ENCODE assay signal across 12 cellular contexts in genomic region chr22:31102441-31103081, GRCh38. TPM values are rescaled to one million over a fixed set of nuclear protein-coding genes. Genes with fewer than 3 reads are reported as not detected.
DNase-seq lines count a peak whose midpoint lies in the region; ATAC-seq and TF ChIP-seq lines count a peak whose summit lies in the region.
"Had no signal": no experiment of that assay in that cellular context is flagged by ENCODE, and none has a peak within 500 bp of the region (broad histone marks: within the 10 kb centered on the region; RNA-seq: fewer than 3 reads in every experiment).

No MANE protein-coding gene starts in this region.

- H3K36me3 ChIP-seq in mesodermal cell (ENCODE audit: control insufficient read depth, insufficient read depth, low read length) = peaks cover 51% of the 10 kb centered on the region
- peaks cover 3 to 28% of the 10 kb centered on the region in 2 donors for H3K36me3 ChIP-seq in vagina

- peaks cover 12% of the 10 kb centered on the region for H3K4me1 ChIP-seq in mesodermal cell (ENCODE audit: control insufficient read depth, insufficient read depth, low read length, poor library complexity, severe bottlenecking)
- peaks cover 89% of the 10 kb centered on the region for H3K4me1 ChIP-seq in vagina

- H3K27me3 ChIP-seq in vagina = no peaks in the 10 kb centered on the region

- H3K9me3 ChIP-seq in mesodermal cell (ENCODE audit: control insufficient read depth, low read length) (no peaks in the 10 kb centered on the region), vagina (no peaks in the 10 kb centered on the region)

- no peak for ATAC-seq in activated CD4-positive, alpha-beta T cell treated with anti-CD3 and anti-CD28 coated beads for 36 hours
- ATAC-seq in HG02852 (IDR thresholded peaks at IDR 0.05; ENCODE audit: unreplicated experiment) = no peak
- ATAC-seq: activated CD4-positive, CD25-positive, alpha-beta regulatory T cell treated with anti-CD3 and anti-CD28 coated beads, Interleukin-2, amount 50 U/mL, for 24 hours had no signal

- H3K9me3 Mint-ChIP-seq in activated CD4-positive, alpha-beta T cell treated with anti-CD3 and anti-CD28 coated beads for 36 hours (ENCODE audit: low read depth) = no peaks in the 10 kb centered on the region
- no peaks in the 10 kb centered on the region for H3K9me3 Mint-ChIP-seq in endothelial cell (ENCODE audit: unreplicated experiment)

- CTCF ChIA-PET in activated CD4-positive, alpha-beta T cell treated with anti-CD3 and anti-CD28 coated beads for 36 hours (lab: Charles Lee) = interaction anchor here (0.7 to 1.1 kb wide), 3 partner anchors 45 to 988 kb away, joined by 3 to 4 read pairs (median 3); no protein-coding TSS in a partner anchor

- H3K4me3 Mint-ChIP-seq in activated CD4-positive, alpha-beta T cell treated with anti-CD3 and anti-CD28 coated beads for 36 hours = no peak overlapping the region
- H3K4me3 Mint-ChIP-seq in endothelial cell (ENCODE audit: unreplicated experiment) = peak overlapping the region; percentile 53

- no peak for TF ChIP-seq CTCF in endothelial cell (IDR thresholded peaks at IDR 0.05; ENCODE audit: unreplicated experiment)
- TF ChIP-seq CTCF in vagina (IDR thresholded peaks at IDR 0.05) = no peak

- H3K27ac ChIP-seq in mesodermal cell (ENCODE audit: low read depth, low read length, severe bottlenecking) (peak overlapping the region; percentile 81), vagina (peak overlapping the region; percentile 98)
- H3K27ac ChIP-seq: C4-2B had no signal

- H3K36me3 Mint-ChIP-seq in activated CD4-positive, alpha-beta T cell treated with anti-CD3 and anti-CD28 coated beads for 36 hours (ENCODE audit: low read depth) = no peaks in the 10 kb centered on the region
- peaks cover 39% of the 10 kb centered on the region for H3K36me3 Mint-ChIP-seq in endothelial cell (ENCODE audit: low read depth, unreplicated experiment)

- POLR2A ChIA-PET in activated CD4-positive, alpha-beta T cell treated with anti-CD3 and anti-CD28 coated beads for 36 hours (lab: Charles Lee) = no interaction called here

- intact Hi-C loops in activated CD4-positive, alpha-beta T cell treated with anti-CD3 and anti-CD28 coated beads for 36 hours (cut with DNase I, micrococcal nuclease) = no loop called here
- intact Hi-C loops in vagina (cut with DNase I) = no loop called here

- H3K4me1 Mint-ChIP-seq in activated CD4-positive, alpha-beta T cell treated with anti-CD3 and anti-CD28 coated beads for 36 hours = peaks cover 14% of the 10 kb centered on the region
- peaks cover 36% of the 10 kb centered on the region for H3K4me1 Mint-ChIP-seq in endothelial cell (ENCODE audit: unreplicated experiment)

- H3K27me3 Mint-ChIP-seq in activated CD4-positive, alpha-beta T cell treated with anti-CD3 and anti-CD28 coated beads for 36 hours = no peaks in the 10 kb centered on the region
- H3K27me3 Mint-ChIP-seq in endothelial cell (ENCODE audit: unreplicated experiment) = peaks cover 19% of the 10 kb centered on the region

- DNase-seq in activated CD4-positive, alpha-beta T cell treated with anti-CD3 and anti-CD28 coated beads for 36 hours = peak; percentile 46
- no peak for DNase-seq in activated CD4-positive, alpha-beta T cell treated with anti-CD3 and anti-CD28 coated beads for 4 hours
- DNase-seq in endothelial cell (ENCODE audit: low spot score) (no peak), vagina (ENCODE audit: extremely low spot score in 2 of 2) (peak in 1 of 2 donors; percentile 98), NCI-H69 (lab: John Stamatoyannopoulos, UW) (no peak)
- no peak for DNase-seq in activated CD4-positive, CD25-positive, alpha-beta regulatory T cell (lab: John Stamatoyannopoulos, UW)
- DNase-seq: Karpas-422; stimulated activated CD4-positive, alpha-beta T cell treated with anti-CD3 and anti-CD28 coated beads, Interleukin-4, amount 100 ng/mL, for 24 hours had no signal

- H3K27ac Mint-ChIP-seq in activated CD4-positive, alpha-beta T cell treated with anti-CD3 and anti-CD28 coated beads for 36 hours = no peak overlapping the region
- peak overlapping the region; percentile 38 for H3K27ac Mint-ChIP-seq in endothelial cell (ENCODE audit: unreplicated experiment)

- TF ChIP-seq POLR2A in vagina (IDR thresholded peaks at IDR 0.05) = no peak

- 81 to 90% methylated on average over 6 to 8 of the region's 8 CpGs for WGBS in mesodermal cell (ENCODE audit: insufficient coverage in 2 of 2), 2 experiments

- H3K4me3 ChIP-seq in mesodermal cell (ENCODE audit: extremely low read depth, insufficient read depth, low read length, poor library complexity, severe bottlenecking) (no peak overlapping the region), vagina (no peak overlapping the region)

RNA-seq across cellular contexts. Expression of gene SELENOM, which starts 4.8 kb away (rescaled TPM):
- total RNA-seq in activated CD4-positive, alpha-beta T cell treated with anti-CD3 and anti-CD28 coated beads for 36 hours = 10 to 100 TPM in 1 of 2 experiments, 1 to 10 TPM in 1; 8.8 to 12.2 TPM
- 35.4 TPM for total RNA-seq in endothelial cell (ENCODE audit: unreplicated experiment)
- 78.1 TPM for polyA plus RNA-seq in mesodermal cell (2013, experiment 1 of 2)
- 61.7 TPM for polyA plus RNA-seq in mesodermal cell (2013, experiment 2 of 2)
- total RNA-seq in vagina = 941 TPM

RNA-seq across cellular contexts. Expression of gene INPP5J, which starts 20.2 kb away (rescaled TPM):
- total RNA-seq in activated CD4-positive, alpha-beta T cell treated with anti-CD3 and anti-CD28 coated beads for 36 hours = under 1 TPM; 0.11 to 0.23 TPM
- total RNA-seq in endothelial cell (ENCODE audit: unreplicated experiment) (2.8 TPM), vagina (5.9 TPM)
- 4.0 TPM for polyA plus RNA-seq in mesodermal cell (2013, experiment 1 of 2)
- polyA plus RNA-seq in mesodermal cell (2013, experiment 2 of 2) = 4.2 TPM

RNA-seq across cellular contexts. Expression of gene SMTN, which starts 21.4 kb away (rescaled TPM):
- total RNA-seq in activated CD4-positive, alpha-beta T cell treated with anti-CD3 and anti-CD28 coated beads for 36 hours = 10 to 100 TPM; 40.1 to 45.8 TPM
- 736 TPM for total RNA-seq in endothelial cell (ENCODE audit: unreplicated experiment)
- polyA plus RNA-seq in mesodermal cell (2013, experiment 1 of 2) = 77.2 TPM
- polyA plus RNA-seq in mesodermal cell (2013, experiment 2 of 2) = 67.7 TPM
- 199 TPM for total RNA-seq in vagina

RNA-seq across cellular contexts. Expression of gene PLA2G3, which starts 37.7 kb away (rescaled TPM):
- not detected for total RNA-seq in activated CD4-positive, alpha-beta T cell treated with anti-CD3 and anti-CD28 coated beads for 36 hours
- total RNA-seq in endothelial cell (ENCODE audit: unreplicated experiment) = 2.8 TPM
- polyA plus RNA-seq in mesodermal cell (2013, experiment 1 of 2) = 4.0 TPM
- 3.5 TPM for polyA plus RNA-seq in mesodermal cell (2013, experiment 2 of 2)
- total RNA-seq in vagina = 6.1 TPM

RNA-seq across cellular contexts. Expression of gene RNF185, which starts 57.4 kb away (rescaled TPM):
- 10 to 100 TPM; 15.7 to 16.1 TPM for total RNA-seq in activated CD4-positive, alpha-beta T cell treated with anti-CD3 and anti-CD28 coated beads for 36 hours
- 30.9 TPM for total RNA-seq in endothelial cell (ENCODE audit: unreplicated experiment)
- polyA plus RNA-seq in mesodermal cell (2013, experiment 1 of 2) = 21.8 TPM
- 20.5 TPM for polyA plus RNA-seq in mesodermal cell (2013, experiment 2 of 2)
- 22.8 TPM for total RNA-seq in vagina

Comparison
In these comparisons a context has a peak if more than half of its experiments do, and no peak if none do; other contexts are left out.
1. RNA of gene SELENOM, which starts 4.8 kb away (total RNA-seq): 941 TPM in vagina (single experiment); 35.4 TPM in endothelial cell (single experiment) and 8.8 to 12.2 TPM in activated CD4-positive, alpha-beta T cell treated with anti-CD3 and anti-CD28 coated beads for 36 hours; every median in the first group is over 10 times any median in the second.